Comparison of ENCODE assay signal across 7 cellular contexts in genomic region chr14:60720962-60721330, GRCh38. TPM values are rescaled to one million over a fixed set of nuclear protein-coding genes. Genes with fewer than 3 reads are reported as not detected.
A peak's percentile ranks its signal among the peaks of the same experiment; 100 is the strongest.
DNase-seq lines count a peak whose midpoint lies in the region; ATAC-seq and TF ChIP-seq lines count a peak whose summit lies in the region.

No MANE protein-coding gene starts in this region.

- TF ChIP-seq POLR2A in esophagus squamous epithelium (IDR thresholded peaks at IDR 0.05): no peak

- in situ Hi-C loops in GM23248 (cut with MboI): no loop called here
- in situ Hi-C loops in Panc1 (cut with HindIII; ENCODE audit: low pct_unique_long_range_greater_than_20kb, low sequenced_read_pairs): no loop called here

- H3K36me3 ChIP-seq in GM23248 (ENCODE audit: low read depth) (peaks cover 22% of the 10 kb centered on the region), Panc1 (ENCODE audit: control insufficient read depth, insufficient read depth, low read length) (peaks cover 19% of the 10 kb centered on the region), esophagus squamous epithelium (no peaks in the 10 kb centered on the region)

- peaks cover 70% of the 10 kb centered on the region for H3K79me2 ChIP-seq in GM23248 (ENCODE audit: insufficient read depth)

- CTCF ChIA-PET in Panc1 (lab: Charles Lee): no interaction called here

- H3K9me3 ChIP-seq in GM23248 (ENCODE audit: low read depth): no peaks in the 10 kb centered on the region
- H3K9me3 ChIP-seq in Panc1 (ENCODE audit: control insufficient read depth, insufficient read depth, low read depth, low read length): no peaks in the 10 kb centered on the region
- no peaks in the 10 kb centered on the region for H3K9me3 ChIP-seq in esophagus squamous epithelium

- H3K27me3 ChIP-seq in GM23248 (replicated peaks; ENCODE audit: insufficient read depth) (no peaks in the 10 kb centered on the region), Panc1 (ENCODE audit: control insufficient read depth, insufficient read depth, low read length) (no peaks in the 10 kb centered on the region), esophagus squamous epithelium (peaks cover 0 to 78% (median 0%) of the 10 kb centered on the region in 4 donors)

- DNase-seq in GM23248 (no peak), Panc1 (ENCODE audit: low read depth, low spot score) (no peak), esophagus squamous epithelium (lab: John Stamatoyannopoulos, UW) (no peak), retinal pigment epithelial cell (ENCODE audit: low read depth) (no peak), GOT3 (lab: John Stamatoyannopoulos, UW) (no peak)
- DNase-seq in stimulated activated CD8-positive, alpha-beta memory T cell treated with anti-CD3 and anti-CD28 coated beads, Interleukin-4, amount 100 ng/mL, for 48 hours: no peak
- no peak for DNase-seq in stimulated activated CD4-positive, alpha-beta T cell treated with anti-CD3 and anti-CD28 coated beads, Interleukin-15, amount 100 ng/mL, for 24 hours

- 0 out of 2 replicates have a peak, but pooled peaks cover 4% of the 10 kb centered on the region for H3K4me1 ChIP-seq in GM23248 (ENCODE audit: insufficient read depth)
- peaks cover 11% of the 10 kb centered on the region for H3K4me1 ChIP-seq in Panc1 (ENCODE audit: control insufficient read depth, insufficient read depth, low read length)
- H3K4me1 ChIP-seq in esophagus squamous epithelium: peaks cover 3 to 38% (median 11%) of the 10 kb centered on the region in 3 donors

- TF ChIP-seq CTCF in Panc1 (IDR thresholded peaks at IDR 0.05) (no peak), esophagus squamous epithelium (IDR thresholded peaks at IDR 0.05) (no peak), retinal pigment epithelial cell (conservative IDR thresholded peaks at IDR 0.05; ENCODE audit: low read depth, low read length) (no peak)

- peak overlapping the region; percentile 85 for H3K9ac ChIP-seq in GM23248

- H3K27ac ChIP-seq in GM23248 (no peak overlapping the region), Panc1 (ENCODE audit: low read length) (peak overlapping the region; percentile 59; the same call in 1 of the 2 replicates), esophagus squamous epithelium (no peak overlapping the region)

- no TSS peak for BruUV-seq in Panc1 (replicated peaks; lab: Mats Ljungman, UMichigan)

- POLR2A ChIA-PET in Panc1 (lab: Charles Lee): no interaction called here

- H2AFZ ChIP-seq in GM23248: peak overlapping the region; percentile 52; the same call in 1 of the 2 replicates

- no peaks in the 10 kb centered on the region for H4K20me1 ChIP-seq in GM23248 (ENCODE audit: insufficient read depth)

- peaks cover 6% of the 10 kb centered on the region; the same call in 1 of the 2 replicates for H3F3A ChIP-seq in GM23248 (ENCODE audit: insufficient read depth)

- peak overlapping the region; percentile 73 for H3K4me2 ChIP-seq in GM23248 (ENCODE audit: unreplicated experiment)

- no peak for ATAC-seq in Panc1

- H3K9me2 ChIP-seq in GM23248 (ENCODE audit: insufficient read depth): no peaks in the 10 kb centered on the region

- intact Hi-C loops in Panc1 (cut with micrococcal nuclease; ENCODE audit: unreplicated experiment) (loop anchor here (5.0 to 10.0 kb wide), 2 partner anchors 74 to 304 kb away; partner anchors contain the start of gene SIX1), esophagus squamous epithelium (cut with DNase I) (no loop called here)

- WGBS in GM23248 (ENCODE audit: low coverage in 1 of 2, low lambda C conversion rate in 2 of 2, missing lambda C conversion rate in 2 of 2), 2 experiments: 65 to 73% methylated on average over 4 of the region's 4 CpGs
- WGBS in esophagus squamous epithelium, 2 donors: 53 to 69% methylated on average over 3 of the region's 4 CpGs

- peak overlapping the region; percentile 83 for H3K4me3 ChIP-seq in GM23248
- H3K4me3 ChIP-seq in Panc1 (ENCODE audit: low read depth in 2 of 2, low read length in 2 of 2): peak overlapping the region; percentile 79 to 80
- peak overlapping the region in 3 of 4 donors; percentile 64 to 78 (median 64) for H3K4me3 ChIP-seq in esophagus squamous epithelium
- peak overlapping the region; percentile 88 for H3K4me3 ChIP-seq in retinal pigment epithelial cell (ENCODE audit: low read length)

RNA-seq across cellular contexts. Expression of gene SIX4, which starts 3.2 kb away (rescaled TPM):
- 9.2 and 12.2 TPM in 2 replicates for total RNA-seq in GM23248 (2014; rRNA removed; shearing (Covaris generic))
- 1.5 TPM in 2 replicates for polyA plus RNA-seq in GM23248 (2016; fragmentation: Nextera tagmentation; extraction: Ambion mirVana)
- total RNA-seq in Panc1 (2021; ENCODE audit: unreplicated experiment): 17.3 TPM
- polyA plus RNA-seq in Panc1 (2012; ENCODE audit: insufficient read length): 5.6 TPM
- total RNA-seq in esophagus squamous epithelium: under 1 TPM; 0.49 to 0.82 (median 0.64) TPM

RNA-seq across cellular contexts. Expression of gene MNAT1, which starts 13.6 kb away (rescaled TPM):
- 32.5 and 53.8 TPM in 2 replicates for total RNA-seq in GM23248 (2014; rRNA removed; shearing (Covaris generic))
- 39.9 and 43.8 TPM in 2 replicates for polyA plus RNA-seq in GM23248 (2016; fragmentation: Nextera tagmentation; extraction: Ambion mirVana)
- 29.4 TPM for total RNA-seq in Panc1 (2021; ENCODE audit: unreplicated experiment)
- polyA plus RNA-seq in Panc1 (2012; ENCODE audit: insufficient read length): 22.9 TPM
- total RNA-seq in esophagus squamous epithelium: 10 to 100 TPM; 16.7 to 39.1 (median 24.4) TPM
